Comparison of ENCODE assay signal across 25 cellular contexts in genomic region chr6:2697291-2697690, GRCh38.
"Had no signal": no experiment of that assay in that cellular context is flagged by ENCODE, and none has a peak within 500 bp of the region (broad histone marks: within the 10 kb centered on the region; RNA-seq: fewer than 3 reads in every experiment).

No MANE protein-coding gene starts in this region.

- H3K36me3 Mint-ChIP-seq: activated naive CD4-positive, alpha-beta T cell treated with anti-CD3 and anti-CD28 coated beads, Interleukin-2, amount 50 U/mL, for 72 hours; natural killer cell had no signal

- H3K4me3 ChIP-seq: body of pancreas, cardiac muscle cell, colonic mucosa, left ventricle myocardium inferior, lung, spleen, transverse colon had no signal

- FAIRE-seq: endothelial cell of umbilical vein, islet of Langerhans had no signal

- H3K4me3 Mint-ChIP-seq: activated T-cell treated with anti-CD3 and anti-CD28 coated beads, Interleukin-2, amount 50 U/mL, for 72 hours; effector memory CD8-positive, alpha-beta T cell; natural killer cell had no signal

- H3K4me1 ChIP-seq: body of pancreas, colonic mucosa, left ventricle myocardium inferior, transverse colon had no signal

- DNase-seq: activated CD4-positive, alpha-beta T cell treated with anti-CD3 and anti-CD28 coated beads for 4 hours; activated CD4-positive, alpha-beta T cell treated with anti-CD3 and anti-CD28 coated beads, Interleukin-2, amount 50 U/mL, for 4 hours; activated naive CD4-positive, alpha-beta T cell; activated T-cell treated with anti-CD3 and anti-CD28 coated beads for 4 hours; activated T-cell treated with anti-CD3 and anti-CD28 coated beads, Interleukin-2, amount 50 U/mL, for 72 hours; aorta; body of pancreas; cerebellar nuclear complex; colonic mucosa; effector memory CD8-positive, alpha-beta T cell; foreskin fibroblast; head of caudate nucleus; hippocampal formation; left ventricle myocardium inferior; mesendoderm; natural killer cell; right cardiac atrium; spleen; stimulated activated naive CD4-positive, alpha-beta T cell treated with Interleukin-2 at 50 U/mL for 16 hours; transverse colon had no signal

- H3K27me3 ChIP-seq: body of pancreas, cardiac muscle cell, colonic mucosa, spleen, transverse colon had no signal

- H3K36me3 ChIP-seq: cardiac muscle cell, colonic mucosa, left ventricle myocardium inferior, spleen, transverse colon had no signal

- H3K27ac ChIP-seq: body of pancreas, cardiac muscle cell, colonic mucosa, left ventricle myocardium inferior, spleen, transverse colon had no signal

- H3K4me1 Mint-ChIP-seq: natural killer cell had no signal

- H3K27ac Mint-ChIP-seq: activated naive CD4-positive, alpha-beta T cell treated with anti-CD3 and anti-CD28 coated beads, Interleukin-2, amount 50 U/mL, for 72 hours; activated T-cell treated with anti-CD3 and anti-CD28 coated beads, Interleukin-2, amount 50 U/mL, for 72 hours; effector memory CD8-positive, alpha-beta T cell; natural killer cell had no signal

- H3K9me3 ChIP-seq: body of pancreas, colonic mucosa, left ventricle myocardium inferior, spleen, transverse colon had no signal

- H3K9me3 Mint-ChIP-seq: activated naive CD4-positive, alpha-beta T cell treated with anti-CD3 and anti-CD28 coated beads, Interleukin-2, amount 50 U/mL, for 72 hours; effector memory CD8-positive, alpha-beta T cell; natural killer cell had no signal
